32 cellular contexts compared by ENCODE assay signal in the genomic region with DNA sequence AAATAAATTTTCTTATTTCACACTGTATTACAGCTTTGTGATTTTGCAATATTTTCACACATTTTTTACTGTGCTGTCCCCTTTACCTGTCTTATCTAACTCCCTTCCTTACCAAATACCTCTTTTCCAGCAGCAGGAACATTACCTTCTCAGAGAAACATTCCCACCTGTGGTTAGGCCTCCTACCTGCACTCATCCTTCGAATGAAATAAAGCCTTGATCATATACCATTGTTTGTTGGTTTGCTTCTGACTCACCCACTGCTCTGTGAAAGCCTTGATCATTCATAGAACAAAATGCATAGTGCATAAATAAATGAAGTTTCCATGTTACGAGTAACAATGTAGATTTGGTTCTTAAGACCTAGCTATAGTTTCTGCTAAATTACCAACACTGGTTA.
A peak's percentile ranks its signal among the peaks of the same experiment; 100 is the strongest.
DNase-seq lines count a peak whose midpoint lies in the region; ATAC-seq, FAIRE-seq and TF ChIP-seq lines count a peak whose summit lies in the region.
"Had no signal": no experiment of that assay in that cellular context is flagged by ENCODE, and none has a peak within 500 bp of the region (broad histone marks: within the 10 kb centered on the region; RNA-seq: fewer than 3 reads in every experiment).

No MANE protein-coding gene starts in this region.

- TF ChIP-seq RAD21 in K562 (CRISPR knock-in tag; conservative IDR thresholded peaks at IDR 0.05 in 1 of 2, IDR thresholded peaks at IDR 0.05 in 1 of 2) = no peak

- peak overlapping the region; percentile 62 for H3K27ac ChIP-seq in 22Rv1
- H3K27ac ChIP-seq in K562 (ENCODE audit: extremely low read depth, low read depth, low read length) = no peak overlapping the region
- H3K27ac ChIP-seq: cardiac muscle cell, colonic mucosa, GM23248, heart left ventricle, Peyer's patch, right atrium auricular region, upper lobe of right lung had no signal

- DNase-seq in HT-29 (ENCODE audit: low spot score) (peak; percentile 46), K562 (ENCODE audit: extremely low read depth in 1 of 4, low spot score in 3 of 4) (no peak), iPS-NIHi7 (ENCODE audit: extremely low spot score) (peak; percentile 26), middle frontal gyrus (ENCODE audit: extremely low spot score, low spot score) (no peak)
- DNase-seq: activated CD4-positive, alpha-beta T cell treated with anti-CD3 and anti-CD28 coated beads, Interleukin-2, amount 10 ng/mL, durations not matched to agents 24 days and 14 days; activated CD8-positive, alpha-beta memory T cell treated with anti-CD3 and anti-CD28 coated beads for 24 hours; activated effector memory CD4-positive, alpha-beta T cell treated with Interleukin-2 at 50 U/mL for 16 hours; activated T-cell treated with anti-CD3 and anti-CD28 coated beads for 4 hours; anterior cingulate cortex; CD4-positive, CD25-positive, alpha-beta regulatory T cell; colonic mucosa; effector CD8-positive, alpha-beta T cell; foreskin fibroblast; GM23248; heart left ventricle; left colon; NCI-H146; NCI-H2107; NCI-H345; Peyer's patch; SHP77 treated with DMSO at 0.1 percent for 48 hours; stimulated activated naive CD4-positive, alpha-beta T cell treated with Interleukin-2 at 50 U/mL for 16 hours; upper lobe of right lung had no signal

- POLR2A ChIA-PET in K562 (lab: Yijun Ruan, JAX) = interaction anchor here (1.1 kb wide), 1 partner anchor 9 kb away, joined by 4 read pairs; no protein-coding TSS in a partner anchor

- in situ Hi-C loops in K562 (cut with MboI) = no loop called here

- no peak for ATAC-seq in K562
- no peak for ATAC-seq in HG03520 (IDR thresholded peaks at IDR 0.05; ENCODE audit: unreplicated experiment)
- ATAC-seq in HG03139 (IDR thresholded peaks at IDR 0.05; ENCODE audit: unreplicated experiment) = no peak
- ATAC-seq in HG03457 (IDR thresholded peaks at IDR 0.05; ENCODE audit: unreplicated experiment) = no peak
- ATAC-seq: heart left ventricle, left colon, upper lobe of right lung had no signal

- BruUV-seq in K562 (replicated peaks; lab: Mats Ljungman, UMichigan) = no TSS peak

- H3K9me1 ChIP-seq in K562 (ENCODE audit: control insufficient read depth, insufficient read depth, low read length) = no peaks in the 10 kb centered on the region

- 72% methylated on average over 2 of the region's 2 CpGs for WGBS in K562 (ENCODE audit: insufficient coverage, low coverage, missing lambda C conversion rate)

- no peak overlapping the region for H3K4me3 ChIP-seq in K562
- H3K4me3 ChIP-seq: cardiac muscle cell, colonic mucosa, GM23248, heart left ventricle, Peyer's patch, right atrium auricular region, smooth muscle cell, upper lobe of right lung had no signal

- no peaks in the 10 kb centered on the region for H3K79me2 ChIP-seq in K562 (ENCODE audit: control insufficient read depth, insufficient read depth, low read length)

- no peak for TF ChIP-seq POLR2A in K562 (conservative IDR thresholded peaks at IDR 0.05)

- CTCF ChIA-PET in K562 (lab: Yijun Ruan, JAX; ENCODE audit: low intra/inter-chr PET ratio) = no interaction called here

- H3K36me3 ChIP-seq in K562 (ENCODE audit: control insufficient read depth, insufficient read depth, low read length) = no peaks in the 10 kb centered on the region
- H3K36me3 ChIP-seq: cardiac muscle cell, colonic mucosa, heart left ventricle, Peyer's patch, right atrium auricular region, upper lobe of right lung had no signal

- TF ChIP-seq CTCF in 22Rv1 (IDR thresholded peaks at IDR 0.05) = no peak
- no peak for TF ChIP-seq CTCF in K562 (IDR thresholded peaks at IDR 0.05 in 2 of 3, conservative IDR thresholded peaks at IDR 0.05 in 1 of 3; ENCODE audit: insufficient read depth in 2 of 3, low read depth in 1 of 3, low read length in 3 of 3)

- peak overlapping the region; percentile 36; the same call in 1 of the 2 replicates for H2AFZ ChIP-seq in K562 (ENCODE audit: low read depth, low read length)
- H2AFZ ChIP-seq: GM23248 had no signal

- no peak overlapping the region for H3K9ac ChIP-seq in K562 (ENCODE audit: insufficient read depth in 1 of 2, low read depth in 2 of 2, low read length in 2 of 2)
- H3K9ac ChIP-seq: GM23248 had no signal

- TF ChIP-seq EP300 in K562 (IDR thresholded peaks at IDR 0.05; ENCODE audit: low read length) = no peak

- intact Hi-C loops in K562 (cut with micrococcal nuclease) = no loop called here

- no peaks in the 10 kb centered on the region for H4K20me1 ChIP-seq in K562 (replicated peaks; ENCODE audit: control insufficient read depth, insufficient read depth, low read length)

- no peak for FAIRE-seq in K562 (lab: Jason Lieb, UNC)
- FAIRE-seq: A204.1, D721Med had no signal

- H3K27me3 ChIP-seq in K562 (ENCODE audit: control insufficient read depth in 2 of 2, insufficient read depth in 2 of 2, low read length in 2 of 2) = no peaks in the 10 kb centered on the region
- H3K27me3 ChIP-seq: cardiac muscle cell, colonic mucosa, heart left ventricle, Peyer's patch, right atrium auricular region, upper lobe of right lung had no signal

- H3K4me1 ChIP-seq in K562 (replicated peaks in 1 of 2; ENCODE audit: control insufficient read depth in 2 of 2, insufficient read depth in 2 of 2, low read length in 2 of 2) = no peaks in the 10 kb centered on the region; a peak in 1 of 5 replicates
- H3K4me1 ChIP-seq: colonic mucosa, right atrium auricular region, upper lobe of right lung had no signal

- H3K9me3 ChIP-seq in K562 (replicated peaks; ENCODE audit: control insufficient read depth, insufficient read depth, low read depth, low read length) = peaks cover 2% of the 10 kb centered on the region; the same call in 1 of the 2 replicates
- H3K9me3 ChIP-seq: colonic mucosa, Peyer's patch, right atrium auricular region, upper lobe of right lung had no signal

- H3K4me2 ChIP-seq in K562 (ENCODE audit: insufficient read depth, low read length) = no peak overlapping the region
- H3K4me2 ChIP-seq: smooth muscle cell had no signal

TF ChIP-seq in K562, 482 proteins besides CTCF, POLR2A, EP300 and RAD21:
- TF ChIP-seq, protein P1, sequence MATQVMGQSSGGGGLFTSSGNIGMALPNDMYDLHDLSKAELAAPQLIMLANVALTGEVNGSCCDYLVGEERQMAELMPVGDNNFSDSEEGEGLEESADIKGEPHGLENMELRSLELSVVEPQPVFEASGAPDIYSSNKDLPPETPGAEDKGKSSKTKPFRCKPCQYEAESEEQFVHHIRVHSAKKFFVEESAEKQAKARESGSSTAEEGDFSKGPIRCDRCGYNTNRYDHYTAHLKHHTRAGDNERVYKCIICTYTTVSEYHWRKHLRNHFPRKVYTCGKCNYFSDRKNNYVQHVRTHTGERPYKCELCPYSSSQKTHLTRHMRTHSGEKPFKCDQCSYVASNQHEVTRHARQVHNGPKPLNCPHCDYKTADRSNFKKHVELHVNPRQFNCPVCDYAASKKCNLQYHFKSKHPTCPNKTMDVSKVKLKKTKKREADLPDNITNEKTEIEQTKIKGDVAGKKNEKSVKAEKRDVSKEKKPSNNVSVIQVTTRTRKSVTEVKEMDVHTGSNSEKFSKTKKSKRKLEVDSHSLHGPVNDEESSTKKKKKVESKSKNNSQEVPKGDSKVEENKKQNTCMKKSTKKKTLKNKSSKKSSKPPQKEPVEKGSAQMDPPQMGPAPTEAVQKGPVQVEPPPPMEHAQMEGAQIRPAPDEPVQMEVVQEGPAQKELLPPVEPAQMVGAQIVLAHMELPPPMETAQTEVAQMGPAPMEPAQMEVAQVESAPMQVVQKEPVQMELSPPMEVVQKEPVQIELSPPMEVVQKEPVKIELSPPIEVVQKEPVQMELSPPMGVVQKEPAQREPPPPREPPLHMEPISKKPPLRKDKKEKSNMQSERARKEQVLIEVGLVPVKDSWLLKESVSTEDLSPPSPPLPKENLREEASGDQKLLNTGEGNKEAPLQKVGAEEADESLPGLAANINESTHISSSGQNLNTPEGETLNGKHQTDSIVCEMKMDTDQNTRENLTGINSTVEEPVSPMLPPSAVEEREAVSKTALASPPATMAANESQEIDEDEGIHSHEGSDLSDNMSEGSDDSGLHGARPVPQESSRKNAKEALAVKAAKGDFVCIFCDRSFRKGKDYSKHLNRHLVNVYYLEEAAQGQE (CRISPR knock-in tag; IDR thresholded peaks at IDR 0.05; ENCODE audit: low read depth) = no peak
- TF ChIP-seq E2F8 (IDR thresholded peaks at IDR 0.05; ENCODE audit: low read depth, partially characterized antibody) = no peak
- no peak for TF ChIP-seq NFYB (IDR thresholded peaks at IDR 0.05; ENCODE audit: extremely low read depth, insufficient read length)
- no peak for TF ChIP-seq ZSCAN29 (IDR thresholded peaks at IDR 0.05)
- TF ChIP-seq MECOM (CRISPR knock-in tag; IDR thresholded peaks at IDR 0.05) = no peak

Comparison
In these comparisons a context has a peak if more than half of its experiments do, and no peak if none do; other contexts are left out.
1. DNase-seq: peak in HT-29 (single experiment) and iPS-NIHi7 (single experiment); none in K562 (0 of 4) and middle frontal gyrus (single experiment).